Comparison of ENCODE assay signal across 14 cellular contexts in the genomic region with DNA sequence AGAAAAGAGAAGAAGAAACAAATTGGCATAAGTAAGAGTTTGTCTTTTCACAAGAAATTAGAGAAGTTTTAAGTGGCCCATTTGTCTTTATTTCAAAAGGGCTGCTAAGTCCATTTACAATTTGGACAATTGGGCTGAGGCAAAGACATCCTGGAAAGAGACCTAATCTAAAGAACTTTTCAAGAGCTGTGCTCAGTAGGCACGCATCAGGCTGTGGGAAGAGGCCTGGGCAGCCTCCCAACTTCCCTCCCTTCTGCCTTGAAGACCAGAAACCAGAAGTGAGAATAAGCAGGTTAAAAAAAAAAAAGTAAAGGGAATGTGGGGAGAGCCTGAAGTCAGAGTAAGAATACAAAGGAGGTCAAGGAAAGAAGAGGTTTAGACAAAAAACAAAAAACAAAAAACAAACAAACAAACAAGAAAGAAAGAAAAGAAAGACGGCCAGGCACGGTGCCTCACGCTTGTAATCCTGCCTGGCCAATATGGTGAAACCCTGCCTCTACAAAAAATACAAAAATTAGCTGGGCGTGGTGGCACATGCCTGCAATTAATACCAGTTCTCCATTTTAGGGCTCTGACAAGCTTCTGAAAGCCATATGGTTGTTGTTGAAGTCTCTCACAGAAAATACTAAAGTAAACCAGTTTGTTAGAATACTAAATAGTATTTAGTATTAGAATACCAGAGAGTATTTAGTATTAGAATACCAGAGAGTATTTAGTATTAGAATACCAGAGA. TPM values are rescaled to one million over a fixed set of nuclear protein-coding genes. Genes with fewer than 3 reads are reported as not detected.
DNase-seq lines count a peak whose midpoint lies in the region; ATAC-seq and TF ChIP-seq lines count a peak whose summit lies in the region.
"Had no signal": no experiment of that assay in that cellular context is flagged by ENCODE, and none has a peak within 500 bp of the region (broad histone marks: within the 10 kb centered on the region; RNA-seq: fewer than 3 reads in every experiment).

No MANE protein-coding gene starts in this region.

- H3K4me1 ChIP-seq in left lung: peaks cover 8 to 16% of the 10 kb centered on the region in 2 donors

- TF ChIP-seq CTCF in cardiac fibroblast (IDR thresholded peaks at IDR 0.05; ENCODE audit: low read depth, low read length) (no peak), left lung (IDR thresholded peaks at IDR 0.05) (no peak)

- H3K4me3 ChIP-seq in cardiac fibroblast (replicated peaks in 1 of 2; ENCODE audit: low read depth in 2 of 2, low read length in 2 of 2) (no peak overlapping the region), left lung (no peak overlapping the region), H7 (ENCODE audit: insufficient read depth, low read depth, low read length) (no peak overlapping the region)
- H3K4me3 ChIP-seq: heart right ventricle had no signal

- H3K36me3 ChIP-seq in left lung (no peaks in the 10 kb centered on the region), H7 (replicated peaks; ENCODE audit: control insufficient read depth, insufficient read depth, low read length) (no peaks in the 10 kb centered on the region)
- H3K36me3 ChIP-seq: heart right ventricle had no signal

- peak; percentile 15 for DNase-seq in SIG-M5 treated with dmso at 0.1 percent for 504 hours (lab: John Stamatoyannopoulos, UW; ENCODE audit: unreplicated experiment)
- no peak for DNase-seq in SIG-M5 (lab: John Stamatoyannopoulos, UW)
- peak; percentile 8 to 49 for DNase-seq in cardiac fibroblast (ENCODE audit: low read depth in 2 of 2)
- peak in 1 of 2 donors; percentile 72 for DNase-seq in left lung
- DNase-seq in H7: no peak
- no peak for DNase-seq in activated gamma-delta T cell (lab: John Stamatoyannopoulos, UW)
- no peak for DNase-seq in NCI-H2081 (lab: John Stamatoyannopoulos, UW)
- DNase-seq: 8988T; activated CD4-positive, alpha-beta T cell treated with anti-CD3 and anti-CD28 coated beads for 36 hours; erythroblast; NCI-H2107; SHP77 had no signal

- intact Hi-C loops in left lung (cut with DNase I): no loop called here

- H3K27ac ChIP-seq in left lung: peak overlapping the region; percentile 51 to 65

- ATAC-seq in left lung (peak; percentile 91), HG03439 (IDR thresholded peaks at IDR 0.05; ENCODE audit: unreplicated experiment) (no peak)
- ATAC-seq: activated CD4-positive, alpha-beta T cell treated with anti-CD3 and anti-CD28 coated beads for 36 hours; heart right ventricle had no signal

- H3K9me3 ChIP-seq in left lung: no peaks in the 10 kb centered on the region
- H3K9me3 ChIP-seq: heart right ventricle had no signal

- H3K27me3 ChIP-seq in left lung: no peaks in the 10 kb centered on the region
- H3K27me3 ChIP-seq in H7 (ENCODE audit: control insufficient read depth, insufficient read depth, low read length): no peaks in the 10 kb centered on the region

RNA-seq across cellular contexts. Expression of a gene that starts 47.9 kb away (rescaled TPM):
- 10 to 100 TPM; 14.0 to 17.3 TPM for total RNA-seq in left lung
- total RNA-seq in H7 (2014; rRNA removed; shearing (Covaris generic)): 31.0 and 45.9 TPM in 2 replicates

Comparison
In these comparisons a context has a peak if more than half of its experiments do, and no peak if none do; other contexts are left out.
1. DNase-seq: peak in SIG-M5 treated with dmso at 0.1 percent for 504 hours (single experiment) and cardiac fibroblast (2 of 2); none in SIG-M5 (single experiment), H7 (single experiment), activated gamma-delta T cell (single experiment) and NCI-H2081 (0 of 2).